In genomic region chr7:156640949-156641485, GRCh38 we compare ENCODE assay signal across 8 cellular contexts. TPM values are rescaled to one million over a fixed set of nuclear protein-coding genes. Genes with fewer than 3 reads are reported as not detected.
DNase-seq lines count a peak whose midpoint lies in the region; ATAC-seq and TF ChIP-seq lines count a peak whose summit lies in the region.

No MANE protein-coding gene starts in this region.

- H2AFZ ChIP-seq in H9 (ENCODE audit: low read length) (no peak overlapping the region), MM.1S (ENCODE audit: low read length) (peak overlapping the region; percentile 92)

- H2BK12ac ChIP-seq in H9 (ENCODE audit: insufficient read length, low read depth, low read length), result no peak overlapping the region

- H3K9me3 ChIP-seq in H9 (ENCODE audit: control insufficient read depth, low read depth, low read length) (no peaks in the 10 kb centered on the region), MM.1S (replicated peaks; ENCODE audit: insufficient read depth, low read length) (no peaks in the 10 kb centered on the region)

- no peak overlapping the region for H4K8ac ChIP-seq in H9 (replicated peaks; ENCODE audit: insufficient read length, low read depth, low read length)

- no peak overlapping the region for H2BK120ac ChIP-seq in H9 (ENCODE audit: low read depth, low read length, poor library complexity, severe bottlenecking)

- H3K18ac ChIP-seq in H9 (ENCODE audit: insufficient read length, low read depth, low read length), result peak overlapping the region; percentile 69

- H3K14ac ChIP-seq in H9 (ENCODE audit: insufficient read depth, low read length), result peak overlapping the region; percentile 91; the same call in 1 of the 2 replicates

- H3K23me2 ChIP-seq in H9 (ENCODE audit: insufficient read length, low read depth, low read length, poor library complexity, severe bottlenecking), result peaks cover 15% of the 10 kb centered on the region

- H3K27me3 Mint-ChIP-seq in H9 (ENCODE audit: low read depth) (peaks cover 21% of the 10 kb centered on the region), nephron (ENCODE audit: low read depth) (peaks cover 7% of the 10 kb centered on the region), type B pancreatic cell (peaks cover 7% of the 10 kb centered on the region)

- no peaks in the 10 kb centered on the region for H3K27me3 ChIP-seq in H9 (ENCODE audit: insufficient read depth, low read length)
- H3K27me3 ChIP-seq in MM.1S (replicated peaks; ENCODE audit: insufficient read depth, low read length), result no peaks in the 10 kb centered on the region

- DNase-seq in H9 (no peak), MM.1S (peak; percentile 73), epithelial cell of proximal tubule (ENCODE audit: low read depth) (no peak), type B pancreatic cell (ENCODE audit: extremely low spot score, unreplicated experiment) (no peak), iPS-NIHi7 (ENCODE audit: extremely low spot score) (no peak)
- DNase-seq in activated CD4-positive, alpha-beta T cell treated with anti-CD3 and anti-CD28 coated beads, Interleukin-2, amount 50 U/mL, for 1 hour, result peak; percentile 45

- peak; percentile 37 for ATAC-seq in GM18508 (IDR thresholded peaks at IDR 0.05; ENCODE audit: insufficient read depth, unreplicated experiment)

- H3K56ac ChIP-seq in H9 (ENCODE audit: insufficient read length, low read depth, low read length), result no peak overlapping the region

- H3T11ph ChIP-seq in H9 (ENCODE audit: low read length), result no peak overlapping the region

- H3K4me1 Mint-ChIP-seq in H9 (peaks cover 16 to 30% of the 10 kb centered on the region in 2 experiments), nephron (peaks cover 18% of the 10 kb centered on the region), type B pancreatic cell (ENCODE audit: unreplicated experiment) (peaks cover 4% of the 10 kb centered on the region)

- WGBS in H9 (ENCODE audit: extremely low coverage, insufficient read length, low lambda C conversion rate), result no CpG with 5 or more reads among the region's 30 CpGs

- H3F3A ChIP-seq in MM.1S (ENCODE audit: insufficient read depth, low read length), result peaks cover 8% of the 10 kb centered on the region; the same call in 1 of the 2 replicates

- H3K4ac ChIP-seq in H9 (ENCODE audit: low read depth, low read length), result no peak overlapping the region

- H4K5ac ChIP-seq in H9 (ENCODE audit: insufficient read length, low read depth, low read length), result no peak overlapping the region

- no peaks in the 10 kb centered on the region for H3K36me3 ChIP-seq in MM.1S (replicated peaks; ENCODE audit: insufficient read depth, low read length)

- H3K27ac ChIP-seq in H9 (ENCODE audit: insufficient read length, low read depth, low read length), result no peak overlapping the region
- peak overlapping the region; percentile 71 for H3K27ac ChIP-seq in MM.1S (ENCODE audit: low read length)

- H3K9me3 Mint-ChIP-seq in H9, result peaks cover 7 to 8% of the 10 kb centered on the region in 2 experiments; a peak in 4 of 5 replicates
- peaks cover 19% of the 10 kb centered on the region for H3K9me3 Mint-ChIP-seq in nephron
- H3K9me3 Mint-ChIP-seq in type B pancreatic cell, result peaks cover 13% of the 10 kb centered on the region

- no peak overlapping the region for H3K23ac ChIP-seq in H9 (ENCODE audit: insufficient read length, low read depth, low read length)

- no peak overlapping the region for H2AK5ac ChIP-seq in H9 (ENCODE audit: insufficient read length, low read length)

- H3K4me2 ChIP-seq in H9 (ENCODE audit: insufficient read depth, insufficient read length, low read length), result peak overlapping the region; percentile 87
- H3K4me2 ChIP-seq in MM.1S (ENCODE audit: low read depth, low read length), result peak overlapping the region; percentile 83

- H3K4me1 ChIP-seq in H9 (ENCODE audit: insufficient read depth, low read length) (no peaks in the 10 kb centered on the region), MM.1S (ENCODE audit: low read length) (peaks cover 11% of the 10 kb centered on the region; the same call in 1 of the 2 replicates)

- no peaks in the 10 kb centered on the region for H4K20me1 ChIP-seq in H9 (ENCODE audit: control insufficient read depth, insufficient read depth, insufficient read length)
- H4K20me1 ChIP-seq in MM.1S (ENCODE audit: insufficient read depth, low read length), result no peaks in the 10 kb centered on the region

- H3K9ac ChIP-seq in H9 (ENCODE audit: extremely low read depth, insufficient read length, low read length), result peak overlapping the region; percentile 44
- H3K9ac ChIP-seq in MM.1S (ENCODE audit: low read length), result peak overlapping the region; percentile 87

- H3K36me3 Mint-ChIP-seq in H9 (ENCODE audit: insufficient read depth in 1 of 3, low read depth in 3 of 3), result peaks cover 6 to 12% (median 8%) of the 10 kb centered on the region in 3 experiments; a peak in 5 of 7 replicates
- peaks cover 11% of the 10 kb centered on the region for H3K36me3 Mint-ChIP-seq in nephron (ENCODE audit: low read depth)
- peaks cover 17% of the 10 kb centered on the region for H3K36me3 Mint-ChIP-seq in type B pancreatic cell

- no peak overlapping the region for H2BK5ac ChIP-seq in H9 (ENCODE audit: insufficient read length, low read length)

- H3K79me1 ChIP-seq in H9 (ENCODE audit: insufficient read depth, low read depth, low read length, poor library complexity, severe bottlenecking), result no peaks in the 10 kb centered on the region

- H2BK15ac ChIP-seq in H9 (ENCODE audit: low read depth, low read length), result no peak overlapping the region

- H2BK20ac ChIP-seq in H9 (ENCODE audit: low read depth, low read length, poor library complexity, severe bottlenecking), result no peak overlapping the region

- H3K79me2 ChIP-seq in H9 (ENCODE audit: insufficient read depth, low read length), result no peaks in the 10 kb centered on the region
- no peaks in the 10 kb centered on the region for H3K79me2 ChIP-seq in MM.1S (ENCODE audit: low read length)

- H3K4me3 ChIP-seq in MM.1S (ENCODE audit: low read length) (peak overlapping the region; percentile 86), epithelial cell of proximal tubule (ENCODE audit: low read depth, low read length) (peak overlapping the region; percentile 83)

- peak overlapping the region; percentile 83 to 91 for H3K4me3 Mint-ChIP-seq in H9
- H3K4me3 Mint-ChIP-seq in nephron, result peak overlapping the region; percentile 91 to 93 (median 92)
- peak overlapping the region; percentile 94 for H3K4me3 Mint-ChIP-seq in type B pancreatic cell

- TF ChIP-seq CTCF in H9 (conservative IDR thresholded peaks at IDR 0.05) (no peak), MM.1S (IDR thresholded peaks at IDR 0.05; ENCODE audit: low read length) (no peak), epithelial cell of proximal tubule (conservative IDR thresholded peaks at IDR 0.05; ENCODE audit: low read depth, low read length) (no peak), nephron (IDR thresholded peaks at IDR 0.05; ENCODE audit: unreplicated experiment in 3 of 3) (no peak), type B pancreatic cell (conservative IDR thresholded peaks at IDR 0.05) (no peak)

- no peaks in the 10 kb centered on the region for H3K9me2 ChIP-seq in MM.1S (replicated peaks; ENCODE audit: insufficient read depth, low read length)

- H3K27ac Mint-ChIP-seq in H9, result peak overlapping the region; percentile 50 to 93 (median 85); a peak in 4 of 7 replicates
- peak overlapping the region; percentile 54 to 78 (median 75) for H3K27ac Mint-ChIP-seq in nephron
- H3K27ac Mint-ChIP-seq in type B pancreatic cell, result peak overlapping the region; percentile 89

- H4K91ac ChIP-seq in H9 (ENCODE audit: insufficient read length, low read depth, low read length), result no peak overlapping the region

RNA-seq across cellular contexts. Expression of gene RNF32, which starts 0.4 kb away (rescaled TPM):
- total RNA-seq in H9 (2021), result 0.83 and 0.90 TPM in 2 replicates
- 0.35 and 0.36 TPM in 2 replicates for total RNA-seq in epithelial cell of proximal tubule
- total RNA-seq in type B pancreatic cell (ENCODE audit: low replicate concordance), result 1.4 and 2.6 TPM in 2 replicates

Comparison
In these comparisons a context has a peak if more than half of its experiments do, and no peak if none do; other contexts are left out.
1. DNase-seq: peak in MM.1S (single experiment) and activated CD4-positive, alpha-beta T cell treated with anti-CD3 and anti-CD28 coated beads, Interleukin-2, amount 50 U/mL, for 1 hour (single experiment); none in H9 (single experiment), epithelial cell of proximal tubule (single experiment), type B pancreatic cell (single experiment) and iPS-NIHi7 (single experiment).
2. Peak in every context shown above with its lines, with median percentiles within 50 percentile points of each other: H3K27ac Mint-ChIP-seq and H3K4me3 Mint-ChIP-seq.